In genomic region chr20:38293490-38294333, GRCh38 we compare ENCODE assay signal across 1 cellular context.
TF ChIP-seq lines count a peak whose summit lies in the region.

No MANE protein-coding gene starts in this region.

TF ChIP-seq in GM23338, 12 proteins besides CTCF, POLR2A, EP300 and RAD21 (continued from another document):
- TF ChIP-seq, protein P1, sequence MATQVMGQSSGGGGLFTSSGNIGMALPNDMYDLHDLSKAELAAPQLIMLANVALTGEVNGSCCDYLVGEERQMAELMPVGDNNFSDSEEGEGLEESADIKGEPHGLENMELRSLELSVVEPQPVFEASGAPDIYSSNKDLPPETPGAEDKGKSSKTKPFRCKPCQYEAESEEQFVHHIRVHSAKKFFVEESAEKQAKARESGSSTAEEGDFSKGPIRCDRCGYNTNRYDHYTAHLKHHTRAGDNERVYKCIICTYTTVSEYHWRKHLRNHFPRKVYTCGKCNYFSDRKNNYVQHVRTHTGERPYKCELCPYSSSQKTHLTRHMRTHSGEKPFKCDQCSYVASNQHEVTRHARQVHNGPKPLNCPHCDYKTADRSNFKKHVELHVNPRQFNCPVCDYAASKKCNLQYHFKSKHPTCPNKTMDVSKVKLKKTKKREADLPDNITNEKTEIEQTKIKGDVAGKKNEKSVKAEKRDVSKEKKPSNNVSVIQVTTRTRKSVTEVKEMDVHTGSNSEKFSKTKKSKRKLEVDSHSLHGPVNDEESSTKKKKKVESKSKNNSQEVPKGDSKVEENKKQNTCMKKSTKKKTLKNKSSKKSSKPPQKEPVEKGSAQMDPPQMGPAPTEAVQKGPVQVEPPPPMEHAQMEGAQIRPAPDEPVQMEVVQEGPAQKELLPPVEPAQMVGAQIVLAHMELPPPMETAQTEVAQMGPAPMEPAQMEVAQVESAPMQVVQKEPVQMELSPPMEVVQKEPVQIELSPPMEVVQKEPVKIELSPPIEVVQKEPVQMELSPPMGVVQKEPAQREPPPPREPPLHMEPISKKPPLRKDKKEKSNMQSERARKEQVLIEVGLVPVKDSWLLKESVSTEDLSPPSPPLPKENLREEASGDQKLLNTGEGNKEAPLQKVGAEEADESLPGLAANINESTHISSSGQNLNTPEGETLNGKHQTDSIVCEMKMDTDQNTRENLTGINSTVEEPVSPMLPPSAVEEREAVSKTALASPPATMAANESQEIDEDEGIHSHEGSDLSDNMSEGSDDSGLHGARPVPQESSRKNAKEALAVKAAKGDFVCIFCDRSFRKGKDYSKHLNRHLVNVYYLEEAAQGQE (IDR thresholded peaks at IDR 0.05; ENCODE audit: unreplicated experiment) = no peak
- no peak for TF ChIP-seq POLR2AphosphoS5 (IDR thresholded peaks at IDR 0.05; ENCODE audit: low read depth)
- TF ChIP-seq CREB1 (CRISPR knock-in tag; IDR thresholded peaks at IDR 0.05; ENCODE audit: low read depth) = no peak
- TF ChIP-seq ZNF114 (CRISPR knock-in tag; IDR thresholded peaks at IDR 0.05) = no peak
- TF ChIP-seq ZNF462 (CRISPR knock-in tag; IDR thresholded peaks at IDR 0.05) = no peak
- TF ChIP-seq JUNB (IDR thresholded peaks at IDR 0.05; ENCODE audit: unreplicated experiment) = no peak
